ENCODE assay signal across 23 cellular contexts in genomic region chr4:25020240-25020639, GRCh38. TPM values are rescaled to one million over a fixed set of nuclear protein-coding genes. Genes with fewer than 3 reads are reported as not detected.
DNase-seq lines count a peak whose midpoint lies in the region; ATAC-seq and TF ChIP-seq lines count a peak whose summit lies in the region.
"Had no signal": no experiment of that assay in that cellular context is flagged by ENCODE, and none has a peak within 500 bp of the region (broad histone marks: within the 10 kb centered on the region; RNA-seq: fewer than 3 reads in every experiment).

No MANE protein-coding gene starts in this region.

- H3K4ac ChIP-seq in trophoblast cell (ENCODE audit: low read depth, low read length), result no peak overlapping the region

- no peak overlapping the region for H2BK5ac ChIP-seq in trophoblast cell (ENCODE audit: low read depth, low read length, poor library complexity)

- H3K14ac ChIP-seq in trophoblast cell (ENCODE audit: low read length), result no peak overlapping the region

- POLR2A ChIA-PET in GM10248 (lab: Yijun Ruan, JAX), result no interaction called here

- ATAC-seq in GM19324 (IDR thresholded peaks at IDR 0.05; ENCODE audit: low FRiP score, unreplicated experiment) (no peak), HG03565 (IDR thresholded peaks at IDR 0.05; ENCODE audit: unreplicated experiment) (no peak), HG02884 (IDR thresholded peaks at IDR 0.05; ENCODE audit: unreplicated experiment) (no peak)
- ATAC-seq: body of pancreas; heart left ventricle; stimulated activated memory B cell treated with anti-CD40 and anti-IgM and Interleukin-4, amounts not matched to agents 10 μg/mL and 1 μg/mL and 100 μg/mL, for 72 hours had no signal

- H3K9ac ChIP-seq in trophoblast cell (ENCODE audit: low read length), result no peak overlapping the region

- no peaks in the 10 kb centered on the region for H3K36me3 ChIP-seq in trophoblast cell (ENCODE audit: control insufficient read depth in 1 of 2, insufficient read depth in 2 of 2, low read length in 2 of 2)
- H3K36me3 ChIP-seq: SJSA1 had no signal

- H4K12ac ChIP-seq in trophoblast cell (ENCODE audit: low read depth, low read length), result no peak overlapping the region

- H3K27ac ChIP-seq in trophoblast cell (ENCODE audit: low read depth, low read length), result no peak overlapping the region
- H3K27ac ChIP-seq: body of pancreas, heart left ventricle, SJSA1 had no signal

- no peak overlapping the region for H3K4me3 ChIP-seq in fibroblast of mammary gland (ENCODE audit: control insufficient read depth, low read depth, low read length)
- no peak overlapping the region for H3K4me3 ChIP-seq in trophoblast cell (ENCODE audit: low read depth, low read length)
- H3K4me3 ChIP-seq: body of pancreas, heart left ventricle, SJSA1 had no signal

- no peaks in the 10 kb centered on the region for H3K79me2 ChIP-seq in trophoblast cell (ENCODE audit: control insufficient read depth, insufficient read depth, low read length, poor library complexity)

- no peaks in the 10 kb centered on the region for H3K79me1 ChIP-seq in trophoblast cell (ENCODE audit: low read length)

- no peak overlapping the region for H4K91ac ChIP-seq in trophoblast cell (ENCODE audit: low read depth, low read length)

- DNase-seq in GM04504 (ENCODE audit: low read depth) (peak; percentile 15), RPMI7951 (ENCODE audit: low read depth) (peak; percentile 6), fibroblast of mammary gland (ENCODE audit: low read depth) (peak; percentile 94), trophoblast cell (peak; percentile 91 to 95), GM10248 (ENCODE audit: extremely low spot score) (no peak)
- DNase-seq: activated B cell treated with CpG ODN at 0.5 μM for 24 hours; activated T-cell treated with anti-CD3 and anti-CD28 coated beads, Interleukin-2, amount 50 U/mL, for 48 hours; body of pancreas; CD4-positive, CD25-positive, alpha-beta regulatory T cell; DMS53; heart left ventricle; MV-4-11; NCI-H2029 treated with DMSO at 0.1 percent for 48 hours; NCI-H524; stimulated activated CD4-positive, alpha-beta T cell treated with anti-CD3 and anti-CD28 coated beads, Interleukin-15, amount 100 ng/mL, for 24 hours; T-helper 2 cell had no signal

- H3K4me1 ChIP-seq in trophoblast cell (ENCODE audit: control insufficient read depth in 1 of 2, insufficient read depth in 2 of 2, low read length in 2 of 2), result peaks cover 5 to 7% of the 10 kb centered on the region in 2 experiments
- H3K4me1 ChIP-seq: body of pancreas, SJSA1 had no signal

- H2AFZ ChIP-seq in trophoblast cell (ENCODE audit: insufficient read depth, low read length, poor library complexity), result no peak overlapping the region

- H3K4me2 ChIP-seq in trophoblast cell (ENCODE audit: low read length), result no peak overlapping the region

- CTCF ChIA-PET in GM10248 (lab: Yijun Ruan, JAX), result interaction anchor here (1.2 kb wide), 1 partner anchor 40 kb away, joined by 5 read pairs; no protein-coding TSS in a partner anchor

- WGBS in trophoblast cell (ENCODE audit: extremely low coverage, insufficient coverage, insufficient read length), result no CpG with 5 or more reads among the region's 5 CpGs

- no peak overlapping the region for H3K18ac ChIP-seq in trophoblast cell (ENCODE audit: low read length)

- H2BK12ac ChIP-seq in trophoblast cell (ENCODE audit: low read length), result no peak overlapping the region

- H2BK120ac ChIP-seq in trophoblast cell (ENCODE audit: insufficient read depth, low read length, poor library complexity), result no peak overlapping the region

- no peak overlapping the region for H3K23ac ChIP-seq in trophoblast cell (ENCODE audit: low read length)

- TF ChIP-seq CTCF in fibroblast of mammary gland (conservative IDR thresholded peaks at IDR 0.05; ENCODE audit: control insufficient read depth, insufficient read depth, low read depth, low read length), result peak; percentile 1
- no peak for TF ChIP-seq CTCF in GM10248 (IDR thresholded peaks at IDR 0.05; ENCODE audit: control extremely low read depth, extremely low read depth, low read depth, missing control alignments)

- H3K27me3 ChIP-seq in trophoblast cell (ENCODE audit: insufficient read depth, low read length), result no peaks in the 10 kb centered on the region
- H3K27me3 ChIP-seq: body of pancreas, heart left ventricle, SJSA1 had no signal

- H2AK5ac ChIP-seq in trophoblast cell (ENCODE audit: low read length), result no peak overlapping the region

- H3K9me3 ChIP-seq in trophoblast cell (ENCODE audit: insufficient read depth, low read depth, low read length), result no peaks in the 10 kb centered on the region
- H3K9me3 ChIP-seq: body of pancreas, heart left ventricle, SJSA1 had no signal

- H4K8ac ChIP-seq in trophoblast cell (ENCODE audit: low read depth, low read length), result no peak overlapping the region

RNA-seq across cellular contexts. Expression of gene LGI2, which starts 10.5 kb away (rescaled TPM):
- total RNA-seq in RPMI7951 (2014; rRNA removed; shearing (Covaris generic)), result not detected in 2 replicates
- 0.78 and 0.79 TPM in 2 replicates for polyA plus RNA-seq in trophoblast cell (2013)
- total RNA-seq: activated B cell treated with CpG ODN at 0.5 μM for 24 hours; activated naive CD4-positive, alpha-beta T cell treated with anti-CD3 and anti-CD28 coated beads, Interleukin-2, amount 50 U/mL, for 72 hours; CD4-positive, CD25-positive, alpha-beta regulatory T cell; OCI-LY7; SJSA1 had no signal
- polyA plus RNA-seq: CD4-positive, CD25-positive, alpha-beta regulatory T cell had no signal
